ENCODE assay signal across 9 cellular contexts in genomic region chr22:19970031-19970478, GRCh38. TPM values are rescaled to one million over a fixed set of nuclear protein-coding genes. Genes with fewer than 3 reads are reported as not detected.
DNase-seq lines count a peak whose midpoint lies in the region; ATAC-seq and TF ChIP-seq lines count a peak whose summit lies in the region.
"Had no signal": no experiment of that assay in that cellular context is flagged by ENCODE, and none has a peak within 500 bp of the region (broad histone marks: within the 10 kb centered on the region; RNA-seq: fewer than 3 reads in every experiment).

No MANE protein-coding gene starts in this region.

- no CpG with 5 or more reads among the region's 9 CpGs for WGBS in IMR-90 (ENCODE audit: extremely low coverage in 2 of 2, insufficient read length in 1 of 2), 2 experiments
- 72 to 74% (median 73%) methylated on average over 9 of the region's 9 CpGs for WGBS in psoas muscle, 3 donors

- H3K18ac ChIP-seq in IMR-90 (ENCODE audit: low read depth, low read length), result no peak overlapping the region

- intact Hi-C loops in IMR-90 (cut with micrococcal nuclease) (loop anchor here (1.0 kb wide), 1 partner anchor 43 kb away; no protein-coding TSS in a partner anchor), dorsolateral prefrontal cortex (cut with DNase I) (loop anchor here (1.0 to 10.0 kb wide), 5 partner anchors 43 to 315 kb away; no protein-coding TSS in a partner anchor), psoas muscle (cut with DNase I) (loop anchor here (1.0 to 5.0 kb wide), 3 partner anchors 12 to 157 kb away; no protein-coding TSS in a partner anchor)

- no peak overlapping the region for H3K9ac ChIP-seq in IMR-90 (ENCODE audit: low read depth, low read length)

- BruUV-seq in IMR-90 (replicated peaks; lab: Mats Ljungman, UMichigan), result no TSS peak

- TF ChIP-seq CTCF in IMR-90 (conservative IDR thresholded peaks at IDR 0.05; ENCODE audit: low read depth, low read length) (no peak), dorsolateral prefrontal cortex (IDR thresholded peaks at IDR 0.05 in 54 of 56, conservative IDR thresholded peaks at IDR 0.05 in 2 of 56; ENCODE audit: low read depth in 1 of 56, partially characterized antibody in 56 of 56) (no peak), psoas muscle (IDR thresholded peaks at IDR 0.05) (no peak), brain microvascular endothelial cell (IDR thresholded peaks at IDR 0.05; ENCODE audit: low read depth, low read length, missing control alignments) (no peak)

- no peak overlapping the region for H3K4ac ChIP-seq in IMR-90 (ENCODE audit: low read depth, low read length)

- H3K27ac ChIP-seq in IMR-90 (ENCODE audit: insufficient read depth, low read length) (no peak overlapping the region), dorsolateral prefrontal cortex (peak overlapping the region in 34 of 59 donors; percentile 7 to 86 (median 52)), psoas muscle (no peak overlapping the region), brain microvascular endothelial cell (no peak overlapping the region)
- H3K27ac ChIP-seq: suprapubic skin had no signal

- no peak overlapping the region for H3K23ac ChIP-seq in IMR-90 (ENCODE audit: low read depth, low read length)

- H3K4me1 ChIP-seq in IMR-90 (ENCODE audit: control insufficient read depth, insufficient read depth, low read length) (0 out of 2 replicates have a peak, but pooled peaks cover 1% of the 10 kb centered on the region), psoas muscle (no peaks in the 10 kb centered on the region)

- H2BK120ac ChIP-seq in IMR-90 (ENCODE audit: low read depth, low read length), result no peak overlapping the region

- H2AK9ac ChIP-seq in IMR-90 (replicated peaks; ENCODE audit: low read depth, low read length, poor library complexity), result peak overlapping the region; percentile 11

- no peak for TF ChIP-seq POLR2A in IMR-90 (IDR thresholded peaks at IDR 0.05; ENCODE audit: low read depth, low read length)

- H2BK20ac ChIP-seq in IMR-90 (ENCODE audit: low read depth, low read length), result no peak overlapping the region

- H4K8ac ChIP-seq in IMR-90 (ENCODE audit: low read depth in 2 of 2, low read length in 2 of 2), result no peak overlapping the region

- POLR2A ChIA-PET in IMR-90 (lab: Charles Lee; ENCODE audit: unreplicated experiment), result no interaction called here

- no peak overlapping the region for H3K14ac ChIP-seq in IMR-90 (replicated peaks; ENCODE audit: low read depth, low read length)

- no peak overlapping the region for H2BK15ac ChIP-seq in IMR-90 (ENCODE audit: low read depth, low read length)

- no peak overlapping the region for H3K4me2 ChIP-seq in IMR-90 (ENCODE audit: low read depth, low read length)

- no peak for DNase-seq in IMR-90
- DNase-seq in dorsolateral prefrontal cortex, result no peak
- DNase-seq in psoas muscle, result no peak
- no peak for DNase-seq in brain microvascular endothelial cell
- no peak for DNase-seq in amygdala (lab: John Stamatoyannopoulos, UW)
- no peak for DNase-seq in stimulated activated CD4-positive, alpha-beta T cell treated with anti-CD3 and anti-CD28 coated beads, Interleukin-1b, Interleukin-23, amount 100 ng/mL, for 48 hours
- DNase-seq: NCI-H2029 treated with DMSO at 0.1 percent for 48 hours, SIG-M5 had no signal

- no peak overlapping the region for H4K91ac ChIP-seq in IMR-90 (ENCODE audit: insufficient read depth, low read depth, low read length)

- peak; percentile 15 for ATAC-seq in IMR-90 (ENCODE audit: low read depth)
- peak; percentile 5 to 12 (median 6) for ATAC-seq in psoas muscle

- peaks cover 57% of the 10 kb centered on the region for H3K36me3 ChIP-seq in IMR-90 (ENCODE audit: control insufficient read depth, insufficient read depth, low read length)
- peaks cover 0 to 83% of the 10 kb centered on the region in 2 donors for H3K36me3 ChIP-seq in psoas muscle (ENCODE audit: insufficient read depth in 1 of 2, low read depth in 1 of 2)
- peaks cover 23% of the 10 kb centered on the region for H3K36me3 ChIP-seq in brain microvascular endothelial cell (replicated peaks)

- H4K20me1 ChIP-seq in IMR-90 (ENCODE audit: insufficient read depth, low read length), result peaks cover 25% of the 10 kb centered on the region

- H3K9me3 ChIP-seq in IMR-90 (ENCODE audit: control insufficient read depth, insufficient read depth, low read length), result no peaks in the 10 kb centered on the region
- H3K9me3 ChIP-seq in psoas muscle, result no peaks in the 10 kb centered on the region
- H3K9me3 ChIP-seq: suprapubic skin had no signal

- no peaks in the 10 kb centered on the region for H3K9me1 ChIP-seq in IMR-90 (ENCODE audit: insufficient read depth, low read length)

- in situ Hi-C loops in IMR-90 (cut with MboI; ENCODE audit: low sequenced_read_pairs), result loop anchor here (5.0 kb wide), 1 partner anchor 42 kb away; no protein-coding TSS in a partner anchor
- in situ Hi-C loops in brain microvascular endothelial cell (cut with HindIII; ENCODE audit: low pct_ligation_motif_present, low sequenced_read_pairs), result no loop called here

- dilution Hi-C loops in IMR-90 (cut with HindIII; ENCODE audit: low sequenced_read_pairs, unreplicated experiment), result no loop called here

- H2AFZ ChIP-seq in IMR-90 (replicated peaks; ENCODE audit: low read length, poor library complexity), result no peak overlapping the region

- H3K56ac ChIP-seq in IMR-90 (ENCODE audit: extremely low read depth, insufficient read depth, low read length), result no peak overlapping the region

- TF ChIP-seq RAD21 in IMR-90 (IDR thresholded peaks at IDR 0.05; ENCODE audit: low read length), result no peak

- H2BK5ac ChIP-seq in IMR-90 (ENCODE audit: low read depth, low read length, poor library complexity, severe bottlenecking), result no peak overlapping the region

- no peaks in the 10 kb centered on the region; a peak in 1 of 4 replicates for H3K79me1 ChIP-seq in IMR-90 (ENCODE audit: low read depth in 1 of 2, low read length in 2 of 2)

- no peak overlapping the region for H3K4me3 ChIP-seq in IMR-90 (ENCODE audit: insufficient read depth, low read depth, low read length)
- H3K4me3 ChIP-seq in dorsolateral prefrontal cortex, result no peak overlapping the region
- H3K4me3 ChIP-seq in psoas muscle, result no peak overlapping the region
- no peak overlapping the region for H3K4me3 ChIP-seq in brain microvascular endothelial cell (ENCODE audit: low read depth, low read length)
- H3K4me3 ChIP-seq: suprapubic skin had no signal

- H3K27me3 ChIP-seq in IMR-90 (ENCODE audit: control insufficient read depth, insufficient read depth, low read length) (no peaks in the 10 kb centered on the region), dorsolateral prefrontal cortex (no peaks in the 10 kb centered on the region), psoas muscle (ENCODE audit: insufficient read depth in 3 of 3, low read length in 2 of 3) (no peaks in the 10 kb centered on the region), brain microvascular endothelial cell (replicated peaks) (no peaks in the 10 kb centered on the region)
- H3K27me3 ChIP-seq: suprapubic skin had no signal

- CTCF ChIA-PET in IMR-90 (lab: Yijun Ruan, JAX), result interaction anchor here (0.8 to 2.0 kb wide), 2 partner anchors 43 to 45 kb away, joined by 3 to 8 read pairs; no protein-coding TSS in a partner anchor

- H2AK5ac ChIP-seq in IMR-90 (ENCODE audit: low read depth, low read length), result 0 out of 2 replicates have a peak overlapping the region, but pooled peaks have one; percentile 40

- H4K5ac ChIP-seq in IMR-90 (ENCODE audit: low read depth, low read length), result no peak overlapping the region

TF ChIP-seq in IMR-90, 13 proteins besides CTCF, POLR2A, EP300 and RAD21 (continues in another document):
- no peak for TF ChIP-seq SMC3 (IDR thresholded peaks at IDR 0.05; ENCODE audit: low read depth, low read length)
- TF ChIP-seq BHLHE40 (IDR thresholded peaks at IDR 0.05; ENCODE audit: low read depth, low read length), result no peak
- TF ChIP-seq, protein P1, sequence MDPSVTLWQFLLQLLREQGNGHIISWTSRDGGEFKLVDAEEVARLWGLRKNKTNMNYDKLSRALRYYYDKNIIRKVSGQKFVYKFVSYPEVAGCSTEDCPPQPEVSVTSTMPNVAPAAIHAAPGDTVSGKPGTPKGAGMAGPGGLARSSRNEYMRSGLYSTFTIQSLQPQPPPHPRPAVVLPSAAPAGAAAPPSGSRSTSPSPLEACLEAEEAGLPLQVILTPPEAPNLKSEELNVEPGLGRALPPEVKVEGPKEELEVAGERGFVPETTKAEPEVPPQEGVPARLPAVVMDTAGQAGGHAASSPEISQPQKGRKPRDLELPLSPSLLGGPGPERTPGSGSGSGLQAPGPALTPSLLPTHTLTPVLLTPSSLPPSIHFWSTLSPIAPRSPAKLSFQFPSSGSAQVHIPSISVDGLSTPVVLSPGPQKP (IDR thresholded peaks at IDR 0.05; ENCODE audit: borderline replicate concordance, low read depth, low read length), result no peak
- no peak for TF ChIP-seq NFE2L2 (IDR thresholded peaks at IDR 0.05; ENCODE audit: low read depth, low read length)

RNA-seq across cellular contexts. Expression of gene TXNRD2, which starts 28.4 kb away (rescaled TPM):
- total RNA-seq in IMR-90 (2012; rRNA removed), result 14.7 and 15.6 TPM in 2 replicates
- 25.7 and 28.4 TPM in 2 replicates for polyA plus RNA-seq in IMR-90 (2012; rRNA removed)
- polyA plus RNA-seq in IMR-90 (2012; cell fraction: cytosol; rRNA removed), result 29.7 and 38.9 TPM in 2 replicates
- polyA plus RNA-seq in IMR-90 (2012; cell fraction: nucleus; rRNA removed; ENCODE audit: low replicate concordance), result 47.3 and 92.8 TPM in 2 replicates
- total RNA-seq in dorsolateral prefrontal cortex, result 10 to 100 TPM; 24.8 to 48.9 (median 32.2) TPM
- total RNA-seq in psoas muscle, result 10 to 100 TPM; 18.4 to 35.1 (median 24.5) TPM
- polyA plus RNA-seq in psoas muscle, result 10 to 100 TPM; 13.7 to 23.5 (median 16.0) TPM

RNA-seq across cellular contexts. Expression of gene COMT, which starts 28.5 kb away (rescaled TPM):
- total RNA-seq in IMR-90 (2012; rRNA removed) (175 and 202 TPM in 2 replicates), dorsolateral prefrontal cortex (100 to 1,000 TPM in 87 of 120 experiments, 10 to 100 TPM in 33; 72.4 to 193 (median 113) TPM), psoas muscle (100 to 1,000 TPM in 2 of 4 donors, 10 to 100 TPM in 2; 63.6 to 146 (median 115) TPM)
- polyA plus RNA-seq in IMR-90 (2012; rRNA removed) (296 and 347 TPM in 2 replicates), psoas muscle (100 to 1,000 TPM; 100 to 142 (median 117) TPM)
- 473 and 691 TPM in 2 replicates for polyA plus RNA-seq in IMR-90 (2012; cell fraction: cytosol; rRNA removed)
- 159 and 329 TPM in 2 replicates for polyA plus RNA-seq in IMR-90 (2012; cell fraction: nucleus; rRNA removed; ENCODE audit: low replicate concordance)

RNA-seq across cellular contexts. Expression of gene ARVCF, which starts 46.6 kb away (rescaled TPM):
- total RNA-seq in IMR-90 (2012; rRNA removed) (8.6 and 12.2 TPM in 2 replicates), dorsolateral prefrontal cortex (10 to 100 TPM; 14.8 to 57.2 (median 32.4) TPM), psoas muscle (10 to 100 TPM in 2 of 4 donors, 1 to 10 TPM in 2; 8.7 to 28.0 (median 14.8) TPM)
- polyA plus RNA-seq in IMR-90 (2012; rRNA removed) (14.1 and 18.1 TPM in 2 replicates), psoas muscle (1 to 10 TPM; 3.6 to 7.3 (median 7.0) TPM)
- polyA plus RNA-seq in IMR-90 (2012; cell fraction: cytosol; rRNA removed), result 8.9 and 14.7 TPM in 2 replicates
- polyA plus RNA-seq in IMR-90 (2012; cell fraction: nucleus; rRNA removed; ENCODE audit: low replicate concordance), result 46.1 and 149 TPM in 2 replicates

RNA-seq across cellular contexts. Expression of gene TANGO2, which starts 50.9 kb away (rescaled TPM):
- total RNA-seq in IMR-90 (2012; rRNA removed), result 60.5 and 75.1 TPM in 2 replicates
- polyA plus RNA-seq in IMR-90 (2012; rRNA removed), result 43.2 and 45.1 TPM in 2 replicates
- polyA plus RNA-seq in IMR-90 (2012; cell fraction: cytosol; rRNA removed), result 33.0 and 52.8 TPM in 2 replicates
- 45.9 and 91.8 TPM in 2 replicates for polyA plus RNA-seq in IMR-90 (2012; cell fraction: nucleus; rRNA removed; ENCODE audit: low replicate concordance)
- 10 to 100 TPM; 45.5 to 81.1 (median 59.7) TPM for total RNA-seq in dorsolateral prefrontal cortex
- 10 to 100 TPM; 20.6 to 41.0 (median 36.4) TPM for total RNA-seq in psoas muscle
- 10 to 100 TPM; 28.2 to 73.3 (median 28.5) TPM for polyA plus RNA-seq in psoas muscle

Comparison
In these comparisons a context has a peak if more than half of its experiments do, and no peak if none do; other contexts are left out.
1. H3K27ac ChIP-seq: peak in dorsolateral prefrontal cortex (34 of 59); none in IMR-90 (single experiment), psoas muscle (single experiment) and brain microvascular endothelial cell (single experiment).